In the genomic region with DNA sequence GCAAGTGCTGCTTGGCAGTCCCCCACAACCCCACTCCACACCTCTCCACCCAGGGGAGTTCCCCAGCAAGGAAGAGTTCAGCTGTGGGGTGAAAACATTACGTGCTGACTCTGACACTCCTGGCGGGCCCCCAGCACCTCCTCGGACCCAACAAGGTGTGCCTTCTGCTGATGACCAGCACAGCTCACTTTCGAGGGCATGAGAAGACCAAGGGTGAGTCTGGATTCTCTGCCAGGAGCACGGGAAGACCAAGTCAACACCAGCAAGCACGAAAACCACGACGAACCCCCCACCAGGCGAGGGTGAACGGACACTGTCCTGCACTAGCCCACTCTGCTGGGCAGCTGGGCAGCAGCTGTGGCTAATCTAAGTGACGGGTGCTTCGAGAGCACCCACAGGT, we compare ENCODE assay signal across 12 cellular contexts. TPM values are rescaled to one million over a fixed set of nuclear protein-coding genes. Genes with fewer than 3 reads are reported as not detected.
A peak's percentile ranks its signal among the peaks of the same experiment; 100 is the strongest.
DNase-seq lines count a peak whose midpoint lies in the region; ATAC-seq and TF ChIP-seq lines count a peak whose summit lies in the region.
"Had no signal": no experiment of that assay in that cellular context is flagged by ENCODE, and none has a peak within 500 bp of the region (broad histone marks: within the 10 kb centered on the region; RNA-seq: fewer than 3 reads in every experiment).

No MANE protein-coding gene starts in this region.

- no peak overlapping the region for H4K5ac ChIP-seq in mesendoderm (ENCODE audit: low read length)

- H3K4me3 ChIP-seq in BLaER1 treated with 17β-estradiol and CSF1 and Interleukin-3, amounts not matched to agents 10 nM and 100 nM, result peak overlapping the region in 8 of 10 experiments; percentile 73 to 97 (median 92); a peak in 12 of 20 replicates
- H3K4me3 ChIP-seq in HFF-Myc (replicated peaks; ENCODE audit: low read depth, low read length) (peak overlapping the region; percentile 80), mesendoderm (ENCODE audit: low read length) (no peak overlapping the region), WERI-Rb-1 (ENCODE audit: low read depth, low read length) (no peak overlapping the region)

- H4K8ac ChIP-seq in mesendoderm (ENCODE audit: low read depth, low read length), result no peak overlapping the region

- H3K9ac ChIP-seq in BLaER1 treated with 17β-estradiol and CSF1 and Interleukin-3, amounts not matched to agents 10 nM and 100 nM, result peak overlapping the region in 10 of 11 experiments; percentile 86 to 98 (median 92); a peak in 12 of 22 replicates
- H3K9ac ChIP-seq in mesendoderm (ENCODE audit: low read length), result peak overlapping the region; percentile 95
- H3K9ac ChIP-seq: parathyroid adenoma had no signal

- no peaks in the 10 kb centered on the region for H3K36me3 Mint-ChIP-seq in activated naive CD4-positive, alpha-beta T cell treated with anti-CD3 and anti-CD28 coated beads, Interleukin-2, amount 50 U/mL, for 72 hours

- no peak for ATAC-seq in activated naive CD4-positive, alpha-beta T cell treated with anti-CD3 and anti-CD28 coated beads, Interleukin-2, amount 50 U/mL, for 72 hours

- peaks cover 23 to 48% (median 45%) of the 10 kb centered on the region in 10 experiments for H3K4me1 ChIP-seq in BLaER1 treated with 17β-estradiol and CSF1 and Interleukin-3, amounts not matched to agents 10 nM and 100 nM
- no peaks in the 10 kb centered on the region for H3K4me1 ChIP-seq in mesendoderm (ENCODE audit: control insufficient read depth, low read depth, low read length)
- H3K4me1 ChIP-seq: parathyroid adenoma had no signal

- H4K20me1 ChIP-seq in BLaER1 treated with 17β-estradiol and CSF1 and Interleukin-3, amounts not matched to agents 10 nM and 100 nM, result peaks cover 4 to 69% (median 22%) of the 10 kb centered on the region in 11 experiments; a peak in 15 of 22 replicates

- H3K4me2 ChIP-seq in BLaER1 treated with 17β-estradiol and CSF1 and Interleukin-3, amounts not matched to agents 10 nM and 100 nM, result peak overlapping the region; percentile 87 to 100 (median 97)
- no peak overlapping the region for H3K4me2 ChIP-seq in mesendoderm (ENCODE audit: low read length)

- no peaks in the 10 kb centered on the region for H3K79me2 ChIP-seq in mesendoderm (ENCODE audit: control insufficient read depth, insufficient read depth, low read length)
- H3K79me2 ChIP-seq: parathyroid adenoma had no signal

- peaks cover 6% of the 10 kb centered on the region for H3K79me1 ChIP-seq in mesendoderm (ENCODE audit: low read length)

- no peak overlapping the region for H3K18ac ChIP-seq in mesendoderm (ENCODE audit: low read length)

- no peak overlapping the region for H2BK15ac ChIP-seq in mesendoderm (replicated peaks; ENCODE audit: low read depth)

- peaks cover 40 to 58% (median 46%) of the 10 kb centered on the region in 11 experiments for H3K36me3 ChIP-seq in BLaER1 treated with 17β-estradiol and CSF1 and Interleukin-3, amounts not matched to agents 10 nM and 100 nM
- H3K36me3 ChIP-seq in mesendoderm (ENCODE audit: control insufficient read depth, insufficient read depth, low read length), result peaks cover 7% of the 10 kb centered on the region
- H3K36me3 ChIP-seq in WERI-Rb-1, result peaks cover 32% of the 10 kb centered on the region

- no peak overlapping the region for H3K27ac ChIP-seq in BLaER1 treated with 17β-estradiol and CSF1 and Interleukin-3, amounts not matched to agents 10 nM and 100 nM
- H3K27ac ChIP-seq in mesendoderm (ENCODE audit: low read depth, low read length) (no peak overlapping the region), WERI-Rb-1 (no peak overlapping the region)

- DNase-seq in HFF-Myc (ENCODE audit: extremely low read depth, low read depth) (no peak), mesendoderm (no peak), WERI-Rb-1 (no peak), SK-N-DZ (ENCODE audit: low spot score) (no peak), NCI-H82 (lab: John Stamatoyannopoulos, UW) (no peak), GM20000 (ENCODE audit: low spot score) (no peak)
- no peak for DNase-seq in activated naive CD4-positive, alpha-beta T cell treated with anti-CD3 and anti-CD28 coated beads, Interleukin-2, amount 50 U/mL, for 72 hours (ENCODE audit: low spot score in 2 of 2)
- DNase-seq: amygdala, NCI-H1048, upper lobe of left lung had no signal

- peak overlapping the region; percentile 29 to 71 for H3K27ac Mint-ChIP-seq in activated naive CD4-positive, alpha-beta T cell treated with anti-CD3 and anti-CD28 coated beads, Interleukin-2, amount 50 U/mL, for 72 hours

- no peak overlapping the region for H2BK120ac ChIP-seq in mesendoderm (ENCODE audit: low read depth, low read length)

- H2AK5ac ChIP-seq in mesendoderm (ENCODE audit: low read length), result no peak overlapping the region

- H3K9me3 ChIP-seq in BLaER1 treated with 17β-estradiol and CSF1 and Interleukin-3, amounts not matched to agents 10 nM and 100 nM (replicated peaks in 1 of 11), result no peaks in the 10 kb centered on the region
- H3K9me3 ChIP-seq in WERI-Rb-1 (ENCODE audit: severe bottlenecking), result no peaks in the 10 kb centered on the region
- H3K9me3 ChIP-seq: upper lobe of left lung had no signal

- no peak for TF ChIP-seq CTCF in HFF-Myc (IDR thresholded peaks at IDR 0.05; ENCODE audit: low read depth, low read length, missing control alignments)
- no peak for TF ChIP-seq CTCF in WERI-Rb-1 (IDR thresholded peaks at IDR 0.05; ENCODE audit: low read depth, low read length)
- TF ChIP-seq CTCF in GM20000 (IDR thresholded peaks at IDR 0.05; ENCODE audit: extremely low read depth, missing control alignments), result no peak

- no peaks in the 10 kb centered on the region for H3K9me3 Mint-ChIP-seq in activated naive CD4-positive, alpha-beta T cell treated with anti-CD3 and anti-CD28 coated beads, Interleukin-2, amount 50 U/mL, for 72 hours

- peak overlapping the region; percentile 97 for H3K56ac ChIP-seq in mesendoderm (ENCODE audit: low read length)

- WGBS in mesendoderm (ENCODE audit: extremely low coverage, insufficient coverage, low lambda C conversion rate), result no CpG with 5 or more reads among the region's 12 CpGs

- no peak overlapping the region for H3K23ac ChIP-seq in mesendoderm (ENCODE audit: low read length)

- no peak overlapping the region for H3K4ac ChIP-seq in mesendoderm (ENCODE audit: low read depth, low read length)

- H2BK5ac ChIP-seq in mesendoderm (ENCODE audit: low read length), result no peak overlapping the region

- H3K27me3 ChIP-seq in BLaER1 treated with 17β-estradiol and CSF1 and Interleukin-3, amounts not matched to agents 10 nM and 100 nM, result no peaks in the 10 kb centered on the region
- H3K27me3 ChIP-seq in mesendoderm (ENCODE audit: insufficient read depth, low read length, poor library complexity) (no peaks in the 10 kb centered on the region), WERI-Rb-1 (ENCODE audit: insufficient read depth, low read depth, severe bottlenecking) (no peaks in the 10 kb centered on the region)
- H3K27me3 ChIP-seq: upper lobe of left lung had no signal

RNA-seq across cellular contexts. Expression of a gene that starts 1.4 kb away (rescaled TPM):
- total RNA-seq in activated naive CD4-positive, alpha-beta T cell treated with anti-CD3 and anti-CD28 coated beads, Interleukin-2, amount 50 U/mL, for 72 hours, result 10 to 100 TPM; 14.8 to 15.3 TPM
- polyA plus RNA-seq in mesendoderm (2013, experiment 1 of 2), result 11.0 TPM
- 11.4 TPM for polyA plus RNA-seq in mesendoderm (2013, experiment 2 of 2)
- 22.9 and 24.2 TPM in 2 replicates for polyA plus RNA-seq in SK-N-DZ (2014; cell fraction: cytosol; rRNA removed)
- 33.4 and 35.5 TPM in 2 replicates for polyA plus RNA-seq in SK-N-DZ (2014; cell fraction: nucleus; rRNA removed)

RNA-seq across cellular contexts. Expression of a gene that starts 1.6 kb away (rescaled TPM):
- 10 to 100 TPM; 19.1 to 31.0 TPM for total RNA-seq in activated naive CD4-positive, alpha-beta T cell treated with anti-CD3 and anti-CD28 coated beads, Interleukin-2, amount 50 U/mL, for 72 hours
- 18.7 TPM for polyA plus RNA-seq in mesendoderm (2013, experiment 1 of 2)
- polyA plus RNA-seq in mesendoderm (2013, experiment 2 of 2), result 18.4 TPM
- 31.3 and 34.1 TPM in 2 replicates for polyA plus RNA-seq in SK-N-DZ (2014; cell fraction: cytosol; rRNA removed)
- polyA plus RNA-seq in SK-N-DZ (2014; cell fraction: nucleus; rRNA removed), result 58.9 and 62.2 TPM in 2 replicates

RNA-seq across cellular contexts. Expression of a gene that starts 43.7 kb away (rescaled TPM):
- total RNA-seq in activated naive CD4-positive, alpha-beta T cell treated with anti-CD3 and anti-CD28 coated beads, Interleukin-2, amount 50 U/mL, for 72 hours, result 100 to 1,000 TPM in 1 of 2 donors, 10 to 100 TPM in 1; 77.2 to 522 TPM
- polyA plus RNA-seq in mesendoderm (2013, experiment 1 of 2), result 14.0 TPM
- polyA plus RNA-seq in mesendoderm (2013, experiment 2 of 2), result 14.1 TPM
- 74.5 and 74.6 TPM in 2 replicates for polyA plus RNA-seq in SK-N-DZ (2014; cell fraction: cytosol; rRNA removed)
- 113 and 127 TPM in 2 replicates for polyA plus RNA-seq in SK-N-DZ (2014; cell fraction: nucleus; rRNA removed)

Comparison
In these comparisons a context has a peak if more than half of its experiments do, and no peak if none do; other contexts are left out.
1. H3K4me3 ChIP-seq: peak in BLaER1 treated with 17β-estradiol and CSF1 and Interleukin-3, amounts not matched to agents 10 nM and 100 nM (8 of 10) and HFF-Myc (single experiment); none in mesendoderm (single experiment) and WERI-Rb-1 (single experiment).